In genomic region chr9:69121155-69122085, GRCh38 we compare ENCODE assay signal across 8 cellular contexts. TPM values are rescaled to one million over a fixed set of nuclear protein-coding genes. Genes with fewer than 3 reads are reported as not detected.
DNase-seq lines count a peak whose midpoint lies in the region; ATAC-seq and TF ChIP-seq lines count a peak whose summit lies in the region.

No MANE protein-coding gene starts in this region.

- peak overlapping the region; percentile 92 for H3K4me3 Mint-ChIP-seq in T-helper 1 cell treated with Interleukin-12 subunit alpha and Interleukin-12 subunit beta and Interleukin-4 antibody, amounts not matched to agents 30 μg/mL and 1 μg/mL, for 36 hours
- H3K4me3 Mint-ChIP-seq in central memory CD8-positive, alpha-beta T cell: peak overlapping the region; percentile 87

- intact Hi-C loops in posterior vena cava (cut with DNase I): no loop called here

- no peak for TF ChIP-seq EP300 in Ishikawa (IDR thresholded peaks at IDR 0.05; ENCODE audit: borderline replicate concordance)

- 0 out of 2 replicates have a peak, but pooled peaks have one; percentile 4 for TF ChIP-seq RAD21 in Ishikawa (IDR thresholded peaks at IDR 0.05; ENCODE audit: low read depth)

- H3K9me3 Mint-ChIP-seq in T-helper 1 cell treated with Interleukin-12 subunit alpha and Interleukin-12 subunit beta and Interleukin-4 antibody, amounts not matched to agents 30 μg/mL and 1 μg/mL, for 36 hours: no peaks in the 10 kb centered on the region
- H3K9me3 Mint-ChIP-seq in central memory CD8-positive, alpha-beta T cell: no peaks in the 10 kb centered on the region

- ATAC-seq in GM21576 (IDR thresholded peaks at IDR 0.05; ENCODE audit: unreplicated experiment): peak; percentile 69
- peak; percentile 53 for ATAC-seq in central memory CD8-positive, alpha-beta T cell (replicated peaks; ENCODE audit: extremely low read depth, poor library complexity, severe bottlenecking)

- peak overlapping the region; percentile 81 for H3K27ac ChIP-seq in layer of hippocampus (ENCODE audit: low read depth, low read length)

- H3K27me3 ChIP-seq in layer of hippocampus (ENCODE audit: control insufficient read depth, insufficient read depth, low read length): no peaks in the 10 kb centered on the region

- H3K4me1 Mint-ChIP-seq in T-helper 1 cell treated with Interleukin-12 subunit alpha and Interleukin-12 subunit beta and Interleukin-4 antibody, amounts not matched to agents 30 μg/mL and 1 μg/mL, for 36 hours (ENCODE audit: low read depth): peaks cover 19% of the 10 kb centered on the region
- peaks cover 9% of the 10 kb centered on the region for H3K4me1 Mint-ChIP-seq in central memory CD8-positive, alpha-beta T cell

- H3K36me3 Mint-ChIP-seq in T-helper 1 cell treated with Interleukin-12 subunit alpha and Interleukin-12 subunit beta and Interleukin-4 antibody, amounts not matched to agents 30 μg/mL and 1 μg/mL, for 36 hours (ENCODE audit: low read depth): no peaks in the 10 kb centered on the region
- peaks cover 1% of the 10 kb centered on the region for H3K36me3 Mint-ChIP-seq in central memory CD8-positive, alpha-beta T cell (ENCODE audit: insufficient read depth)

- H3K27me3 Mint-ChIP-seq in T-helper 1 cell treated with Interleukin-12 subunit alpha and Interleukin-12 subunit beta and Interleukin-4 antibody, amounts not matched to agents 30 μg/mL and 1 μg/mL, for 36 hours (ENCODE audit: low read depth): peaks cover 17% of the 10 kb centered on the region
- no peaks in the 10 kb centered on the region for H3K27me3 Mint-ChIP-seq in central memory CD8-positive, alpha-beta T cell

- peak; percentile 22 for DNase-seq in GDM1 (lab: John Stamatoyannopoulos, UW)
- DNase-seq in central memory CD8-positive, alpha-beta T cell (ENCODE audit: low spot score in 2 of 2): no peak
- peak; percentile 11 for DNase-seq in stimulated activated CD4-positive, alpha-beta T cell treated with anti-CD3 and anti-CD28 coated beads, Interleukin-1b, Interleukin-23, amount 100 ng/mL, for 48 hours
- no peak for DNase-seq in posterior vena cava (ENCODE audit: low spot score)

- H3K27ac Mint-ChIP-seq in T-helper 1 cell treated with Interleukin-12 subunit alpha and Interleukin-12 subunit beta and Interleukin-4 antibody, amounts not matched to agents 30 μg/mL and 1 μg/mL, for 36 hours: peak overlapping the region; percentile 80
- H3K27ac Mint-ChIP-seq in central memory CD8-positive, alpha-beta T cell (ENCODE audit: low read depth): no peak overlapping the region

TF ChIP-seq in Ishikawa, 13 proteins besides CTCF, POLR2A, EP300 and RAD21:
- peak; percentile 45 for TF ChIP-seq MAX (IDR thresholded peaks at IDR 0.05)
- no peak for TF ChIP-seq NFIC (IDR thresholded peaks at IDR 0.05)
- TF ChIP-seq TAF1 (IDR thresholded peaks at IDR 0.05; ENCODE audit: low read depth): peak; percentile 29

RNA-seq across cellular contexts. Expression of gene TJP2, which starts 52.7 kb away (rescaled TPM):
- 10 to 100 TPM; 83.5 to 85.1 TPM for total RNA-seq in posterior vena cava

Comparison
In these comparisons a context has a peak if more than half of its experiments do, and no peak if none do; other contexts are left out.
1. DNase-seq: peak in GDM1 (single experiment) and stimulated activated CD4-positive, alpha-beta T cell treated with anti-CD3 and anti-CD28 coated beads, Interleukin-1b, Interleukin-23, amount 100 ng/mL, for 48 hours (single experiment); none in central memory CD8-positive, alpha-beta T cell (0 of 2) and posterior vena cava (single experiment).